In the genomic region with DNA sequence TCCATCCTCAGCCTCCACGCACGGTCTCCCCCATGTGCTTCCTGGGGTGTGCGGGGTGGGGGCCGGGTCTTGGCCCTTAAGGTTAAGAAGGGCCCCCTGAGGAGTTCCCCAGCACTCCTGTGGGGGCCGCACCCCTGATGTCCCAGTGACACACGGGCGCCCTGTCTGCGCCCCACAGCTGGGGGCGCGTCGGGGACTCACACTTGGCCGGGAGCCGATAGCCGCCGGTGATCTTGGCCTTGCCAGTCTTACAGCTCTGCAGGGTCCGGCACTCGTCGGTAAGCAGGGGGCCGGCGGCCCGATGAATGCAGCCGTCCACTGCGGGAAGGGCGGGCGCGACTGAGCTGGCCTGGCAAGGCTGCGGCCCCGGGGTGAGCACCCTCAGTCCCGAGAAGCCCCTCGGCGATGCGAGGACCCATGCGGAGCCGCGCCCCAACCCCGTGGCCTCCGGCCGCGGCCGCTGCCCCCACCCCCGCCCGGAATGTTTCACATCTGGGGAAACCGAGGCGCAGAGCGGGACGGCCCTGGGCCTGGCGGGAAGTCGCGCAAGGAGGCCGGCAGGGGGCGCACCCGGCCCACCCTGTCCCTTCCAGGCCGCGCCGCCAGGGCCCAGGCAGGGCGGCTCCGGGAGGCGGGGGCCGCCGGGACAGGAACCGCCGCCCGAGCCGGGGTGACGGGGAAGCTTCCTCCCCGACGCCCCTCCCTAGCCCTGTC, we compare ENCODE assay signal across 8 cellular contexts. TPM values are rescaled to one million over a fixed set of nuclear protein-coding genes. Genes with fewer than 3 reads are reported as not detected.
DNase-seq lines count a peak whose midpoint lies in the region; ATAC-seq and TF ChIP-seq lines count a peak whose summit lies in the region.

No MANE protein-coding gene starts in this region.

- DNase-seq in NOMO-1 treated with DMSO at 0.1 percent for 48 hours (lab: John Stamatoyannopoulos, UW; ENCODE audit: unreplicated experiment) (peak; percentile 39), NOMO-1 treated with dmso at 0.1 percent for 144 hours (lab: John Stamatoyannopoulos, UW; ENCODE audit: unreplicated experiment) (no peak), T follicular helper cell (ENCODE audit: low read depth) (peak; percentile 66), amniotic epithelial cell (ENCODE audit: low read depth) (peak; percentile 41), right atrium auricular region (ENCODE audit: low spot score) (peak; percentile 72), vagina (ENCODE audit: extremely low spot score in 2 of 2) (no peak)

- peaks cover 0 to 40% of the 10 kb centered on the region in 2 donors for H3K4me1 ChIP-seq in right atrium auricular region
- peaks cover 4% of the 10 kb centered on the region for H3K4me1 ChIP-seq in rectal smooth muscle tissue (ENCODE audit: control insufficient read depth, insufficient read depth, low read length)
- H3K4me1 ChIP-seq in vagina, result peaks cover 44% of the 10 kb centered on the region

- TF ChIP-seq CTCF in right atrium auricular region (IDR thresholded peaks at IDR 0.05) (peak; percentile 85 to 95), vagina (IDR thresholded peaks at IDR 0.05) (peak; percentile 76 to 86 (median 85))

- intact Hi-C loops in vagina (cut with DNase I), result loop anchor here (1.0 kb wide), 1 partner anchor 148 kb away; no protein-coding TSS in a partner anchor

- H3K9ac ChIP-seq in rectal smooth muscle tissue (ENCODE audit: low read length), result no peak overlapping the region

- no peaks in the 10 kb centered on the region for H3K9me3 ChIP-seq in right atrium auricular region
- no peaks in the 10 kb centered on the region for H3K9me3 ChIP-seq in vagina

- no peak for ATAC-seq in GM19328 (IDR thresholded peaks at IDR 0.05; ENCODE audit: unreplicated experiment)

- H3K27ac ChIP-seq in right atrium auricular region (no peak overlapping the region), rectal smooth muscle tissue (ENCODE audit: low read depth, low read length) (no peak overlapping the region), vagina (peak overlapping the region; percentile 54)

- H3K27me3 ChIP-seq in right atrium auricular region (no peaks in the 10 kb centered on the region), rectal smooth muscle tissue (ENCODE audit: control insufficient read depth, insufficient read depth, low read length) (no peaks in the 10 kb centered on the region), vagina (no peaks in the 10 kb centered on the region)

- no peak for TF ChIP-seq POLR2A in vagina (IDR thresholded peaks at IDR 0.05)

- H3K4me3 ChIP-seq in right atrium auricular region (peak overlapping the region; percentile 17 to 46), rectal smooth muscle tissue (ENCODE audit: low read length) (peak overlapping the region; percentile 51), vagina (peak overlapping the region; percentile 17 to 41)

- H3K36me3 ChIP-seq in right atrium auricular region (peaks cover 22% of the 10 kb centered on the region), rectal smooth muscle tissue (ENCODE audit: control insufficient read depth, insufficient read depth, low read length) (peaks cover 17% of the 10 kb centered on the region), vagina (peaks cover 0 to 31% of the 10 kb centered on the region in 2 donors)

RNA-seq across cellular contexts. Expression of gene OTUB1, which starts 13.9 kb away (rescaled TPM):
- total RNA-seq in right atrium auricular region (10 to 100 TPM; 55.9 to 57.1 TPM), vagina (85.0 TPM)

RNA-seq across cellular contexts. Expression of gene COX8A, which starts 25.8 kb away (rescaled TPM):
- total RNA-seq in right atrium auricular region (1,000 to 10,000 TPM in 1 of 2 donors, 100 to 1,000 TPM in 1; 830 to 1,057 TPM), vagina (383 TPM)

RNA-seq across cellular contexts. Expression of gene FLRT1, which starts 35.5 kb away (rescaled TPM):
- total RNA-seq in right atrium auricular region (1 to 10 TPM in 1 of 2 donors, under 1 TPM in 1; 0.67 to 1.7 TPM), vagina (0.49 TPM)

Comparison
In these comparisons a context has a peak if more than half of its experiments do, and no peak if none do; other contexts are left out.
1. DNase-seq: peak in NOMO-1 treated with DMSO at 0.1 percent for 48 hours (single experiment), T follicular helper cell (single experiment), amniotic epithelial cell (single experiment) and right atrium auricular region (single experiment); none in NOMO-1 treated with dmso at 0.1 percent for 144 hours (single experiment) and vagina (0 of 2).
2. Peak in every context shown above with its lines, with median percentiles within 50 percentile points of each other: H3K4me3 ChIP-seq.